Comparison of ENCODE assay signal across 8 cellular contexts in the genomic region with DNA sequence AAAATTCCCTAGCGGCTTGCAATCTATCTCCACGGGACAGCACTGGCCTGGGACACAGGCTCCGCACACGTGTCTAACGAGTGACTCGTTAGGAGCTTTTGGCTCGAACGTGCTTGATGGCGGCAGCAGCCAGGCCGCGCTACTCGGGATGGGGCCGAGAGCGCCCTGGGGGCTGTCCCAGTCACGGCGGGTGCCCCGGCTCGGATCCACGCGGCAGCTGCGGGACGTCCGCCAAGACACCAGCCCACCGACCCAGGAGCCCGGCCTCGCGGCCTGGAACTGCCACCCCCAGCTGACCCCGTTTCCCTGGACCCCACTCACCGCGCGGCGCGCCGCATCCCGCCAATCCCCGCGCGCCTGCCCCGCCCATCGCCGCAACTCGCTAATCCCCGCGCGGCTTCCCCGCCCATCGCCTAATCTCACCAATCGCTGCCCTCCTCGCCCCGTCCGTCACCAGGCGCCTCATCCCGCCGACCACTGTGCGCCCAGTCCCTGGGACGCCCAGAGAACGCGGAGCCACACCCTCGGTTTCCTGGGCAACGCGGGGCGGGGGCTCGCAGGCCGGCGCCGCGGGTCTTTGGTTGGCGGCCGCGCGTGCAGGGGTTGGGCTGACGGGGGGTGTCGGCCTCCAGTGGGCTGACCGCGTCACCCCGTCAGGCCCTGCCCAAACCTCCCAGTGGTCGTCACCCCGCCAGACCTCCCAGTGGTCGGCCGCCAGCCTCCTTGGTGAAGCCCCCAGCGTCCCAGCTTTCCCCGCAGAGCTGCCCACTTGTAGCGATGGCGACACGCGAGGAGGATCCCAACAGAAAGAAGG. TPM values are rescaled to one million over a fixed set of nuclear protein-coding genes. Genes with fewer than 3 reads are reported as not detected.
DNase-seq lines count a peak whose midpoint lies in the region; ATAC-seq and TF ChIP-seq lines count a peak whose summit lies in the region.

TSS of gene POLD2 (minus strand) at position 359 of the 814 bp plus-strand sequence. CDS start 1,495 bp downstream, outside the sequence.

- WGBS in spleen, 5 donors = 0 to 1% (median 0%) methylated on average over 24 to 86 of the region's 86 CpGs

- peak; percentile 97 for ATAC-seq in GM18907 (IDR thresholded peaks at IDR 0.05; ENCODE audit: unreplicated experiment)
- ATAC-seq in HG03159 (IDR thresholded peaks at IDR 0.05; ENCODE audit: unreplicated experiment) = peak; percentile 98
- ATAC-seq in activated B cell treated with CpG ODN at 0.5 μM for 24 hours (ENCODE audit: low read depth) = peak; percentile 98

- H3K36me3 ChIP-seq in spleen = peaks cover 0 to 35% (median 8%) of the 10 kb centered on the region in 6 donors

- H3K27ac Mint-ChIP-seq in activated B cell treated with CpG ODN at 0.5 μM for 24 hours (peak within 1 kb of the TSS; percentile 79), immature natural killer cell (peak within 1 kb of the TSS; percentile 70 to 93 (median 90))

- CTCF ChIA-PET in AG04450 (lab: Charles Lee) = interaction anchor here (1.6 to 2.4 kb wide), 2 partner anchors 37 to 72 kb away, joined by 4 to 10 read pairs; no protein-coding TSS in a partner anchor
- CTCF ChIA-PET in activated B cell treated with CpG ODN at 0.5 μM for 24 hours (lab: Charles Lee) = interaction anchor here (1.2 to 1.6 kb wide), 3 partner anchors 23 to 74 kb away, joined by 3 to 5 read pairs (median 4); no protein-coding TSS in a partner anchor

- intact Hi-C loops in activated B cell treated with CpG ODN at 0.5 μM for 24 hours (cut with micrococcal nuclease) (loop anchor here (1.0 to 5.0 kb wide), 9 partner anchors 19 to 989 kb away; partner anchors contain the start of genes AEBP1, DBNL, H2AZ2 and POLM), spleen (cut with DNase I; ENCODE audit: low total_unique reads) (no loop called here)

- H3K36me3 Mint-ChIP-seq in activated B cell treated with CpG ODN at 0.5 μM for 24 hours (ENCODE audit: low read depth) (peaks cover 29% of the 10 kb centered on the region), immature natural killer cell (peaks cover 4 to 17% (median 6%) of the 10 kb centered on the region in 3 donors)

- H3K4me3 Mint-ChIP-seq in activated B cell treated with CpG ODN at 0.5 μM for 24 hours (peak within 1 kb of the TSS; percentile 88), immature natural killer cell (peak within 1 kb of the TSS; percentile 79 to 92 (median 91))

- peaks cover 9 to 41% (median 19%) of the 10 kb centered on the region in 6 donors for H3K4me1 ChIP-seq in spleen

- H3K27ac ChIP-seq in AG04450 (ENCODE audit: low read depth, low read length) (peak within 1 kb of the TSS; percentile 47), caudate nucleus (ENCODE audit: low read depth, low read length) (peak within 1 kb of the TSS; percentile 78), spleen (peak within 1 kb of the TSS; percentile 39 to 88 (median 84))

- TF ChIP-seq POLR2A in spleen (IDR thresholded peaks at IDR 0.05) = peak in 1 of 3 donors; percentile 29

- H3K27me3 Mint-ChIP-seq in activated B cell treated with CpG ODN at 0.5 μM for 24 hours = no peaks in the 10 kb centered on the region
- peaks cover 7 to 15% (median 9%) of the 10 kb centered on the region in 3 donors for H3K27me3 Mint-ChIP-seq in immature natural killer cell (ENCODE audit: low read depth in 3 of 3)

- H3K4me3 ChIP-seq in AG04450 (ENCODE audit: low read depth, low read length) (peak within 1 kb of the TSS; percentile 77), spleen (peak within 1 kb of the TSS; percentile 78 to 99 (median 91))

- H3K4me1 Mint-ChIP-seq in activated B cell treated with CpG ODN at 0.5 μM for 24 hours = peaks cover 25% of the 10 kb centered on the region
- peaks cover 11 to 19% of the 10 kb centered on the region in 2 donors for H3K4me1 Mint-ChIP-seq in immature natural killer cell

- TF ChIP-seq CTCF in AG04450 (IDR thresholded peaks at IDR 0.05; ENCODE audit: low read depth, low read length) = no peak
- TF ChIP-seq CTCF in activated B cell treated with CpG ODN at 0.5 μM for 24 hours (IDR thresholded peaks at IDR 0.05) = no peak
- peak in 5 of 11 experiments; percentile 6 to 47 (median 11) for TF ChIP-seq CTCF in spleen (IDR thresholded peaks at IDR 0.05 in 8 of 11, conservative IDR thresholded peaks at IDR 0.05 in 3 of 11)

- H3K9me3 ChIP-seq in AG04450 (ENCODE audit: control insufficient read depth, insufficient read depth, low read length) (peaks cover 11% of the 10 kb centered on the region), spleen (peaks cover 0 to 12% (median 10%) of the 10 kb centered on the region in 8 donors)

- peak; percentile 85 for DNase-seq in AG04450 (ENCODE audit: low read depth, low spot score)
- peak; percentile 93 for DNase-seq in NCI-H2227 treated with DMSO at 0.1 percent for 48 hours (lab: John Stamatoyannopoulos, UW)
- DNase-seq in activated B cell treated with CpG ODN at 0.5 μM for 24 hours = peak; percentile 96
- DNase-seq in caudate nucleus (lab: John Stamatoyannopoulos, UW) = peak; percentile 63 to 98 (median 96)
- DNase-seq in immature natural killer cell = peak; percentile 97
- DNase-seq in spleen = peak; percentile 99

- H3K27me3 ChIP-seq in AG04450 (ENCODE audit: control insufficient read depth, insufficient read depth, low read length) (no peaks in the 10 kb centered on the region), spleen (replicated peaks in 1 of 7) (no peaks in the 10 kb centered on the region)

- H3K9me3 Mint-ChIP-seq in activated B cell treated with CpG ODN at 0.5 μM for 24 hours (peaks cover 8% of the 10 kb centered on the region), immature natural killer cell (peaks cover 0 to 3% (median 0%) of the 10 kb centered on the region in 6 donors)

- POLR2A ChIA-PET in AG04450 (lab: Yijun Ruan, JAX) = interaction anchor here (0.5 to 1.3 kb wide), 7 partner anchors 12 to 77 kb away, joined by 3 to 5 read pairs (median 3); partner anchors contain the start of gene YKT6
- POLR2A ChIA-PET in activated B cell treated with CpG ODN at 0.5 μM for 24 hours (lab: Charles Lee) = interaction anchor here (0.6 to 2.4 kb wide), 14 partner anchors 9 to 759 kb away, joined by 3 to 20 read pairs (median 5); partner anchors contain the start of genes DBNL and YKT6

RNA-seq across cellular contexts. Expression of gene POLD2, which starts in this region (rescaled TPM):
- polyA plus RNA-seq in AG04450 (2011; rRNA removed) (64.8 and 79.6 TPM in 2 replicates), immature natural killer cell (10 to 100 TPM; 39.8 to 65.7 (median 48.4) TPM), spleen (10 to 100 TPM; 53.7 to 79.1 (median 69.4) TPM)
- polyA minus RNA-seq in AG04450 (2011; rRNA and poly(A)+ RNA removed) = 29.0 and 39.8 TPM in 2 replicates
- total RNA-seq in activated B cell treated with CpG ODN at 0.5 μM for 24 hours (146 and 147 TPM in 2 replicates), spleen (10 to 100 TPM; 31.9 to 73.0 (median 40.9) TPM)

Comparison
In these comparisons a context has a peak if more than half of its experiments do, and no peak if none do; other contexts are left out.
1. Peak in every context shown above with its lines: DNase-seq, ATAC-seq, H3K4me3 ChIP-seq and H3K27ac ChIP-seq.